Comparison of ENCODE assay signal across 9 cellular contexts in genomic region chr14:87944987-87945604, GRCh38. TPM values are rescaled to one million over a fixed set of nuclear protein-coding genes. Genes with fewer than 3 reads are reported as not detected.
A peak's percentile ranks its signal among the peaks of the same experiment; 100 is the strongest.
DNase-seq lines count a peak whose midpoint lies in the region; ATAC-seq and TF ChIP-seq lines count a peak whose summit lies in the region.
"Had no signal": no experiment of that assay in that cellular context is flagged by ENCODE, and none has a peak within 500 bp of the region (broad histone marks: within the 10 kb centered on the region; RNA-seq: fewer than 3 reads in every experiment).

No MANE protein-coding gene starts in this region.

- H3K4me3 Mint-ChIP-seq in Calu3 (ENCODE audit: low read depth, unreplicated experiment): no peak overlapping the region
- no peak overlapping the region for H3K4me3 Mint-ChIP-seq in activated CD8-positive, alpha-beta memory T cell treated with anti-CD3 and anti-CD28 coated beads, Interleukin-2, amount 10 ng/mL, durations not matched to agents 7 days and 5 days
- H3K4me3 Mint-ChIP-seq: T-cell had no signal

- H3K4me3 ChIP-seq in fibroblast of the aortic adventitia (ENCODE audit: low read depth, low read length): no peak overlapping the region

- H3K27me3 Mint-ChIP-seq in Calu3 (ENCODE audit: unreplicated experiment): no peaks in the 10 kb centered on the region
- no peaks in the 10 kb centered on the region for H3K27me3 Mint-ChIP-seq in activated CD8-positive, alpha-beta memory T cell treated with anti-CD3 and anti-CD28 coated beads, Interleukin-2, amount 10 ng/mL, durations not matched to agents 7 days and 5 days
- H3K27me3 Mint-ChIP-seq: T-cell had no signal

- TF ChIP-seq CTCF in Calu3 (IDR thresholded peaks at IDR 0.05; ENCODE audit: unreplicated experiment) (no peak), fibroblast of the aortic adventitia (IDR thresholded peaks at IDR 0.05; ENCODE audit: insufficient read depth, low read length) (peak; percentile 62)

- peak; percentile 4 for DNase-seq in Calu3
- DNase-seq in HT1080 (ENCODE audit: low read depth): peak; percentile 23
- peak; percentile 22 for DNase-seq in SK-N-DZ (ENCODE audit: low spot score)
- peak; percentile 80 for DNase-seq in fibroblast of the aortic adventitia (ENCODE audit: low read depth)
- peak; percentile 20 for DNase-seq in pulmonary artery endothelial cell (ENCODE audit: low read depth, low spot score)
- DNase-seq in activated CD8-positive, alpha-beta memory T cell treated with anti-CD3 and anti-CD28 coated beads, Interleukin-2, amount 10 ng/mL, durations not matched to agents 7 days and 5 days: no peak
- DNase-seq in activated CD4-positive, alpha-beta T cell treated with anti-CD3 and anti-CD28 coated beads for 48 hours: no peak
- no peak for DNase-seq in HPDE6-E6E7 (ENCODE audit: extremely low spot score)

- H3K27ac Mint-ChIP-seq in Calu3 (ENCODE audit: unreplicated experiment): no peak overlapping the region
- no peak overlapping the region for H3K27ac Mint-ChIP-seq in activated CD8-positive, alpha-beta memory T cell treated with anti-CD3 and anti-CD28 coated beads, Interleukin-2, amount 10 ng/mL, durations not matched to agents 7 days and 5 days
- H3K27ac Mint-ChIP-seq: T-cell had no signal

- CTCF ChIA-PET in Calu3 (lab: Charles Lee): interaction anchor here (0.7 to 1.6 kb wide), 6 partner anchors 10 to 607 kb away, joined by 3 to 7 read pairs (median 4); no protein-coding TSS in a partner anchor
- CTCF ChIA-PET in activated CD8-positive, alpha-beta memory T cell treated with anti-CD3 and anti-CD28 coated beads, Interleukin-2, amount 10 ng/mL, durations not matched to agents 7 days and 5 days (lab: Charles Lee): interaction anchor here (0.6 to 4.6 kb wide), 31 partner anchors 8 to 548 kb away, joined by 3 to 59 read pairs (median 4); partner anchors contain the start of genes GALC and GPR65

- no TSS peak for BruUV-seq in Calu3 (replicated peaks; lab: Mats Ljungman, UMichigan)

- H3K9me3 Mint-ChIP-seq in Calu3 (ENCODE audit: low read depth, unreplicated experiment): no peaks in the 10 kb centered on the region
- no peaks in the 10 kb centered on the region for H3K9me3 Mint-ChIP-seq in activated CD8-positive, alpha-beta memory T cell treated with anti-CD3 and anti-CD28 coated beads, Interleukin-2, amount 10 ng/mL, durations not matched to agents 7 days and 5 days (ENCODE audit: low read depth)
- H3K9me3 Mint-ChIP-seq: T-cell had no signal

- H3K36me3 Mint-ChIP-seq in Calu3 (ENCODE audit: insufficient read depth, unreplicated experiment): no peaks in the 10 kb centered on the region
- peaks cover 23% of the 10 kb centered on the region for H3K36me3 Mint-ChIP-seq in activated CD8-positive, alpha-beta memory T cell treated with anti-CD3 and anti-CD28 coated beads, Interleukin-2, amount 10 ng/mL, durations not matched to agents 7 days and 5 days

- intact Hi-C loops in Calu3 (cut with micrococcal nuclease; ENCODE audit: unreplicated experiment): loop anchor here (2.0 to 5.0 kb wide), 4 partner anchors 222 to 434 kb away; no protein-coding TSS in a partner anchor

- ATAC-seq in activated CD8-positive, alpha-beta memory T cell treated with anti-CD3 and anti-CD28 coated beads, Interleukin-2, amount 10 ng/mL, durations not matched to agents 7 days and 5 days: no peak

- H3K4me1 Mint-ChIP-seq in Calu3 (ENCODE audit: low read depth, unreplicated experiment): no peaks in the 10 kb centered on the region
- peaks cover 7% of the 10 kb centered on the region for H3K4me1 Mint-ChIP-seq in activated CD8-positive, alpha-beta memory T cell treated with anti-CD3 and anti-CD28 coated beads, Interleukin-2, amount 10 ng/mL, durations not matched to agents 7 days and 5 days

RNA-seq across cellular contexts. Expression of gene GALC, which starts 47.9 kb away (rescaled TPM):
- total RNA-seq in Calu3 (2022) (18.8 and 19.3 TPM in 2 replicates), fibroblast of the aortic adventitia (ENCODE audit: low replicate concordance) (18.4 and 19.2 TPM in 2 replicates), pulmonary artery endothelial cell (12.0 and 16.9 TPM in 2 replicates)
- not detected in 2 replicates for total RNA-seq in HT1080 (2014; rRNA removed; shearing (Covaris generic))
- 0.02 TPM in 1 of 2 replicates, not detected in the other for polyA plus RNA-seq in HT1080 (2015; cell fraction: cytosol; rRNA removed)
- 0.02 TPM in 1 of 2 replicates, not detected in the other for polyA plus RNA-seq in HT1080 (2015; cell fraction: nucleus; rRNA removed)
- 4.4 and 6.1 TPM in 2 replicates for polyA plus RNA-seq in SK-N-DZ (2014; cell fraction: cytosol; rRNA removed)
- polyA plus RNA-seq in SK-N-DZ (2014; cell fraction: nucleus; rRNA removed): 3.2 and 8.3 TPM in 2 replicates
- total RNA-seq in activated CD8-positive, alpha-beta memory T cell treated with anti-CD3 and anti-CD28 coated beads, Interleukin-2, amount 10 ng/mL, durations not matched to agents 7 days and 5 days: 10 to 100 TPM; 20.6 to 25.7 TPM

RNA-seq across cellular contexts. Expression of gene GPR65, which starts 59.8 kb away (rescaled TPM):
- total RNA-seq in Calu3 (2022): 0.09 and 0.12 TPM in 2 replicates
- not detected in 2 replicates for total RNA-seq in HT1080 (2014; rRNA removed; shearing (Covaris generic))
- 0.03 TPM in 1 of 2 replicates, not detected in the other for polyA plus RNA-seq in HT1080 (2015; cell fraction: cytosol; rRNA removed)
- polyA plus RNA-seq in HT1080 (2015; cell fraction: nucleus; rRNA removed): not detected in 2 replicates
- not detected in 2 replicates for polyA plus RNA-seq in SK-N-DZ (2014; cell fraction: cytosol; rRNA removed)
- polyA plus RNA-seq in SK-N-DZ (2014; cell fraction: nucleus; rRNA removed): not detected in 2 replicates
- total RNA-seq in fibroblast of the aortic adventitia (ENCODE audit: low replicate concordance): 0.09 TPM in 1 of 2 replicates, not detected in the other
- total RNA-seq in pulmonary artery endothelial cell: 0.07 TPM in 2 replicates
- 10 to 100 TPM; 17.2 to 21.1 TPM for total RNA-seq in activated CD8-positive, alpha-beta memory T cell treated with anti-CD3 and anti-CD28 coated beads, Interleukin-2, amount 10 ng/mL, durations not matched to agents 7 days and 5 days

Comparison
In these comparisons a context has a peak if more than half of its experiments do, and no peak if none do; other contexts are left out.
1. DNase-seq: peak in Calu3 (single experiment), HT1080 (single experiment), SK-N-DZ (single experiment), fibroblast of the aortic adventitia (single experiment) and pulmonary artery endothelial cell (single experiment); none in activated CD8-positive, alpha-beta memory T cell treated with anti-CD3 and anti-CD28 coated beads, Interleukin-2, amount 10 ng/mL, durations not matched to agents 7 days and 5 days (single experiment), activated CD4-positive, alpha-beta T cell treated with anti-CD3 and anti-CD28 coated beads for 48 hours (single experiment) and HPDE6-E6E7 (single experiment).
2. RNA of gene GALC, which starts 47.9 kb away (total RNA-seq): 20.6 to 25.7 TPM in activated CD8-positive, alpha-beta memory T cell treated with anti-CD3 and anti-CD28 coated beads, Interleukin-2, amount 10 ng/mL, durations not matched to agents 7 days and 5 days, 18.8 to 19.3 TPM in Calu3, 18.4 to 19.2 TPM in fibroblast of the aortic adventitia and 12.0 to 16.9 TPM in pulmonary artery endothelial cell; not detected in HT1080; every median in the first group is over 10 times any median in the second.
3. RNA of gene GPR65, which starts 59.8 kb away (total RNA-seq): 17.2 to 21.1 TPM in activated CD8-positive, alpha-beta memory T cell treated with anti-CD3 and anti-CD28 coated beads, Interleukin-2, amount 10 ng/mL, durations not matched to agents 7 days and 5 days; 0.09 to 0.12 TPM in Calu3, 0.09 TPM in fibroblast of the aortic adventitia, 0.07 TPM in pulmonary artery endothelial cell and not detected in HT1080; every median in the first group is over 10 times any median in the second.